ENCODE assay signal across 8 cellular contexts in the genomic region with DNA sequence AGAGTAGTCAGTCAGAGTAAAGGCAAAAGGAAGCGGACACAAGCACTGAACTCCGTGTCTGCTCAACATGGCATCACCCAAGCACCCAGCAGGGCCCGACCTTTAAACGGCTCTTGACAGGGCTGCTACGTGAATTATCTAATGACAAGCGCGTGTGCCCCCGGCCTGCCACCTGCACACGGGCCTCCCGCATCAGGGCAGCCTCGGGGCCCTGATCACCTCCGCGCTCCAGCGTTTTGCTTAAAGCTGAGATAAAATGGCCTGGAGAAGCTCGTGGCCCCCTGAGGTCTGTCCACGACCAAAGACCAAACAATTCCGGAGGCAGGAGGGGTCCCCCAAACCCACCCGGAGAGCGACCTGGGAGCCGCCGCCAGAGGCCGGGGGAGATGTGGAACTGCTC. TPM values are rescaled to one million over a fixed set of nuclear protein-coding genes. Genes with fewer than 3 reads are reported as not detected.
DNase-seq lines count a peak whose midpoint lies in the region; ATAC-seq and TF ChIP-seq lines count a peak whose summit lies in the region.

No MANE protein-coding gene starts in this region.

- H3K9me3 Mint-ChIP-seq in activated CD8-positive, alpha-beta memory T cell treated with anti-CD3 and anti-CD28 coated beads, Interleukin-2, amount 10 ng/mL, durations not matched to agents 7 days and 5 days (ENCODE audit: low read depth): no peaks in the 10 kb centered on the region
- H3K9me3 Mint-ChIP-seq in activated B cell treated with CpG ODN at 0.5 μM for 24 hours (no peaks in the 10 kb centered on the region), neural progenitor cell (peaks cover 5% of the 10 kb centered on the region)

- peaks cover 12% of the 10 kb centered on the region for H3K27me3 Mint-ChIP-seq in activated CD8-positive, alpha-beta memory T cell treated with anti-CD3 and anti-CD28 coated beads, Interleukin-2, amount 10 ng/mL, durations not matched to agents 7 days and 5 days
- H3K27me3 Mint-ChIP-seq in activated B cell treated with CpG ODN at 0.5 μM for 24 hours: peaks cover 4% of the 10 kb centered on the region
- peaks cover 4% of the 10 kb centered on the region for H3K27me3 Mint-ChIP-seq in neural progenitor cell (ENCODE audit: insufficient read depth, low read depth)

- H3K9me3 ChIP-seq in neural progenitor cell (ENCODE audit: low read depth): no peaks in the 10 kb centered on the region

- no peak overlapping the region for H3K27ac ChIP-seq in neural progenitor cell

- peaks cover 35% of the 10 kb centered on the region for H3K79me2 ChIP-seq in neural progenitor cell (ENCODE audit: low read depth)

- peak overlapping the region; percentile 95 for H3K9ac ChIP-seq in neural progenitor cell

- CTCF ChIA-PET in activated CD8-positive, alpha-beta memory T cell treated with anti-CD3 and anti-CD28 coated beads, Interleukin-2, amount 10 ng/mL, durations not matched to agents 7 days and 5 days (lab: Charles Lee): interaction anchor here (0.9 to 1.6 kb wide), 4 partner anchors 9 to 36 kb away, joined by 3 to 5 read pairs (median 4); no protein-coding TSS in a partner anchor
- CTCF ChIA-PET in activated B cell treated with CpG ODN at 0.5 μM for 24 hours (lab: Charles Lee): no interaction called here

- POLR2A ChIA-PET in activated B cell treated with CpG ODN at 0.5 μM for 24 hours (lab: Charles Lee): interaction anchor here (1.1 to 1.8 kb wide), 7 partner anchors 11 to 1736 kb away, joined by 3 to 11 read pairs (median 5); a partner anchor contains a TSS

- TF ChIP-seq CTCF in activated B cell treated with CpG ODN at 0.5 μM for 24 hours (IDR thresholded peaks at IDR 0.05) (no peak), neural progenitor cell (IDR thresholded peaks at IDR 0.05) (no peak)

- peak overlapping the region; percentile 93 for H3K4me2 ChIP-seq in neural progenitor cell

- peaks cover 8% of the 10 kb centered on the region for H3F3A ChIP-seq in neural progenitor cell (ENCODE audit: low read depth)

- H3K36me3 Mint-ChIP-seq in activated CD8-positive, alpha-beta memory T cell treated with anti-CD3 and anti-CD28 coated beads, Interleukin-2, amount 10 ng/mL, durations not matched to agents 7 days and 5 days: peaks cover 8% of the 10 kb centered on the region
- H3K36me3 Mint-ChIP-seq in activated B cell treated with CpG ODN at 0.5 μM for 24 hours (ENCODE audit: low read depth) (peaks cover 21% of the 10 kb centered on the region), neural progenitor cell (peaks cover 4% of the 10 kb centered on the region)

- peaks cover 6% of the 10 kb centered on the region for H3K4me1 ChIP-seq in neural progenitor cell

- peak overlapping the region; percentile 98 for H2AFZ ChIP-seq in neural progenitor cell (replicated peaks)

- intact Hi-C loops in activated B cell treated with CpG ODN at 0.5 μM for 24 hours (cut with micrococcal nuclease): loop anchor here (1.0 to 10.0 kb wide), 4 partner anchors 112 to 1860 kb away; a partner anchor contains a TSS

- peak; percentile 32 for ATAC-seq in activated CD8-positive, alpha-beta memory T cell treated with anti-CD3 and anti-CD28 coated beads, Interleukin-2, amount 10 ng/mL, durations not matched to agents 7 days and 5 days
- peak; percentile 36 for ATAC-seq in HG03159 (IDR thresholded peaks at IDR 0.05; ENCODE audit: unreplicated experiment)
- ATAC-seq in activated B cell treated with CpG ODN at 0.5 μM for 24 hours (ENCODE audit: low read depth): peak; percentile 8
- ATAC-seq in esophagus mucosa: peak; percentile 30

- H3K27ac Mint-ChIP-seq in activated CD8-positive, alpha-beta memory T cell treated with anti-CD3 and anti-CD28 coated beads, Interleukin-2, amount 10 ng/mL, durations not matched to agents 7 days and 5 days: peak overlapping the region; percentile 94
- H3K27ac Mint-ChIP-seq in activated B cell treated with CpG ODN at 0.5 μM for 24 hours (peak overlapping the region; percentile 92), neural progenitor cell (peak overlapping the region; percentile 97)

- H3K27me3 ChIP-seq in neural progenitor cell: peaks cover 36% of the 10 kb centered on the region

- peaks cover 19% of the 10 kb centered on the region for H3K4me1 Mint-ChIP-seq in activated CD8-positive, alpha-beta memory T cell treated with anti-CD3 and anti-CD28 coated beads, Interleukin-2, amount 10 ng/mL, durations not matched to agents 7 days and 5 days
- H3K4me1 Mint-ChIP-seq in activated B cell treated with CpG ODN at 0.5 μM for 24 hours (peaks cover 16% of the 10 kb centered on the region), neural progenitor cell (peaks cover 18% of the 10 kb centered on the region)

- H3K4me3 Mint-ChIP-seq in activated CD8-positive, alpha-beta memory T cell treated with anti-CD3 and anti-CD28 coated beads, Interleukin-2, amount 10 ng/mL, durations not matched to agents 7 days and 5 days: peak overlapping the region; percentile 87
- H3K4me3 Mint-ChIP-seq in activated B cell treated with CpG ODN at 0.5 μM for 24 hours (peak overlapping the region; percentile 93), neural progenitor cell (peak overlapping the region; percentile 97)

- H3K4me3 ChIP-seq in neural progenitor cell: peak overlapping the region; percentile 99

- H4K20me1 ChIP-seq in neural progenitor cell (ENCODE audit: low read depth): peaks cover 13% of the 10 kb centered on the region

- DNase-seq in activated CD8-positive, alpha-beta memory T cell treated with anti-CD3 and anti-CD28 coated beads, Interleukin-2, amount 10 ng/mL, durations not matched to agents 7 days and 5 days: peak; percentile 49
- DNase-seq in activated CD8-positive, alpha-beta memory T cell treated with anti-CD3 and anti-CD28 coated beads for 24 hours: no peak
- DNase-seq in activated B cell treated with CpG ODN at 0.5 μM for 24 hours (no peak), neural progenitor cell (ENCODE audit: low spot score) (peak; percentile 26), DMS153 treated with DMSO at 0.1 percent for 48 hours (lab: John Stamatoyannopoulos, UW; ENCODE audit: unreplicated experiment) (no peak), NCI-H2196 (lab: John Stamatoyannopoulos, UW; ENCODE audit: unreplicated experiment) (no peak)

- no peaks in the 10 kb centered on the region for H3K36me3 ChIP-seq in neural progenitor cell

RNA-seq across cellular contexts. Expression of a gene that starts 0.4 kb away (rescaled TPM):
- 100 to 1,000 TPM; 125 to 129 TPM for total RNA-seq in activated CD8-positive, alpha-beta memory T cell treated with anti-CD3 and anti-CD28 coated beads, Interleukin-2, amount 10 ng/mL, durations not matched to agents 7 days and 5 days
- total RNA-seq in activated B cell treated with CpG ODN at 0.5 μM for 24 hours (106 and 110 TPM in 2 replicates), esophagus mucosa (131 TPM), neural progenitor cell (ENCODE audit: low replicate concordance) (64.1 and 86.4 TPM in 2 replicates)

RNA-seq across cellular contexts. Expression of a gene that starts 5.5 kb away (rescaled TPM):
- total RNA-seq in activated CD8-positive, alpha-beta memory T cell treated with anti-CD3 and anti-CD28 coated beads, Interleukin-2, amount 10 ng/mL, durations not matched to agents 7 days and 5 days: not detected
- total RNA-seq in activated B cell treated with CpG ODN at 0.5 μM for 24 hours: not detected in 2 replicates
- not detected for total RNA-seq in esophagus mucosa
- not detected in 2 replicates for total RNA-seq in neural progenitor cell (ENCODE audit: low replicate concordance)

RNA-seq across cellular contexts. Expression of a gene that starts 28.6 kb away (rescaled TPM):
- total RNA-seq in activated CD8-positive, alpha-beta memory T cell treated with anti-CD3 and anti-CD28 coated beads, Interleukin-2, amount 10 ng/mL, durations not matched to agents 7 days and 5 days: not detected
- total RNA-seq in activated B cell treated with CpG ODN at 0.5 μM for 24 hours (not detected in 2 replicates), esophagus mucosa (not detected), neural progenitor cell (ENCODE audit: low replicate concordance) (not detected in 2 replicates)

Comparison
In these comparisons a context has a peak if more than half of its experiments do, and no peak if none do; other contexts are left out.
1. DNase-seq: peak in activated CD8-positive, alpha-beta memory T cell treated with anti-CD3 and anti-CD28 coated beads, Interleukin-2, amount 10 ng/mL, durations not matched to agents 7 days and 5 days (single experiment) and neural progenitor cell (single experiment); none in activated CD8-positive, alpha-beta memory T cell treated with anti-CD3 and anti-CD28 coated beads for 24 hours (single experiment), activated B cell treated with CpG ODN at 0.5 μM for 24 hours (single experiment), DMS153 treated with DMSO at 0.1 percent for 48 hours (single experiment) and NCI-H2196 (single experiment).
2. Peak in every context shown above with its lines, with median percentiles within 50 percentile points of each other: ATAC-seq, H3K27ac Mint-ChIP-seq and H3K4me3 Mint-ChIP-seq.